14 cellular contexts compared by ENCODE assay signal in genomic region chr15:90991587-90992285, GRCh38. TPM values are rescaled to one million over a fixed set of nuclear protein-coding genes. Genes with fewer than 3 reads are reported as not detected.
DNase-seq lines count a peak whose midpoint lies in the region; ATAC-seq, FAIRE-seq and TF ChIP-seq lines count a peak whose summit lies in the region.
"Had no signal": no experiment of that assay in that cellular context is flagged by ENCODE, and none has a peak within 500 bp of the region (broad histone marks: within the 10 kb centered on the region; RNA-seq: fewer than 3 reads in every experiment).

No MANE protein-coding gene starts in this region.

- H3K79me2 ChIP-seq in astrocyte (ENCODE audit: insufficient read depth, low read length), result peaks cover 90% of the 10 kb centered on the region

- DNase-seq in activated naive CD4-positive, alpha-beta T cell treated with anti-CD3 and anti-CD28 coated beads, Interleukin-2, amount 10 ng/mL, durations not matched to agents 7 days and 5 days, result no peak
- DNase-seq in activated naive CD4-positive, alpha-beta T cell (lab: John Stamatoyannopoulos, UW), result no peak
- DNase-seq in KBM-7, result peak; percentile 16
- no peak for DNase-seq in astrocyte (ENCODE audit: low read depth)
- no peak for DNase-seq in osteocyte (ENCODE audit: extremely low spot score, unreplicated experiment)
- no peak for DNase-seq in mesenteric fat pad (ENCODE audit: low spot score)
- DNase-seq: central memory CD4-positive, alpha-beta T cell; MM.1S; NCI-H2227 treated with DMSO at 0.1 percent for 48 hours had no signal

- H3K4me1 Mint-ChIP-seq in activated naive CD4-positive, alpha-beta T cell treated with anti-CD3 and anti-CD28 coated beads, Interleukin-2, amount 10 ng/mL, durations not matched to agents 7 days and 5 days, result peaks cover 67% of the 10 kb centered on the region
- H3K4me1 Mint-ChIP-seq in astrocyte (ENCODE audit: low read depth, unreplicated experiment) (peaks cover 10% of the 10 kb centered on the region), osteocyte (ENCODE audit: unreplicated experiment) (peaks cover 48% of the 10 kb centered on the region)

- ATAC-seq in HG02623 (IDR thresholded peaks at IDR 0.05; ENCODE audit: unreplicated experiment), result no peak
- ATAC-seq in SK-N-SH treated with all-trans-retinoic acid at 6 μM for 48 hours, result no peak
- ATAC-seq: esophagus mucosa had no signal

- H2AFZ ChIP-seq in astrocyte (ENCODE audit: low read depth, low read length), result no peak overlapping the region

- in situ Hi-C loops in KBM-7 (cut with MboI; ENCODE audit: low pct_unique_long_range_greater_than_20kb, low sequenced_read_pairs), result no loop called here

- peaks cover 27% of the 10 kb centered on the region for H3K36me3 Mint-ChIP-seq in activated naive CD4-positive, alpha-beta T cell treated with anti-CD3 and anti-CD28 coated beads, Interleukin-2, amount 10 ng/mL, durations not matched to agents 7 days and 5 days
- no peaks in the 10 kb centered on the region for H3K36me3 Mint-ChIP-seq in astrocyte (ENCODE audit: low read depth, unreplicated experiment)
- H3K36me3 Mint-ChIP-seq in osteocyte (ENCODE audit: unreplicated experiment), result peaks cover 2% of the 10 kb centered on the region
- H3K36me3 Mint-ChIP-seq: memory B cell had no signal

- H3K4me3 Mint-ChIP-seq in activated naive CD4-positive, alpha-beta T cell treated with anti-CD3 and anti-CD28 coated beads, Interleukin-2, amount 10 ng/mL, durations not matched to agents 7 days and 5 days, result peak overlapping the region; percentile 21
- no peak overlapping the region for H3K4me3 Mint-ChIP-seq in astrocyte (ENCODE audit: unreplicated experiment)
- H3K4me3 Mint-ChIP-seq in osteocyte (ENCODE audit: unreplicated experiment), result peak overlapping the region; percentile 35
- H3K4me3 Mint-ChIP-seq: memory B cell had no signal

- peak overlapping the region; percentile 50 for H3K27ac Mint-ChIP-seq in activated naive CD4-positive, alpha-beta T cell treated with anti-CD3 and anti-CD28 coated beads, Interleukin-2, amount 10 ng/mL, durations not matched to agents 7 days and 5 days
- H3K27ac Mint-ChIP-seq in astrocyte (ENCODE audit: unreplicated experiment) (no peak overlapping the region), osteocyte (ENCODE audit: unreplicated experiment) (peak overlapping the region; percentile 83)
- H3K27ac Mint-ChIP-seq: memory B cell had no signal

- H3K27me3 ChIP-seq in astrocyte (ENCODE audit: insufficient read depth, low read length), result no peaks in the 10 kb centered on the region

- no peak for FAIRE-seq in astrocyte (lab: Jason Lieb, UNC)
- FAIRE-seq: G401.6 had no signal

- H3K4me1 ChIP-seq in astrocyte (ENCODE audit: insufficient read depth, low read length), result no peaks in the 10 kb centered on the region

- H4K20me1 ChIP-seq in astrocyte (ENCODE audit: insufficient read depth, low read length), result peaks cover 4% of the 10 kb centered on the region

- H3K4me3 ChIP-seq in astrocyte (ENCODE audit: insufficient read depth, low read depth, low read length), result no peak overlapping the region

- peak overlapping the region; percentile 49 for H3K4me2 ChIP-seq in astrocyte (ENCODE audit: low read length)

- TF ChIP-seq CTCF in astrocyte (IDR thresholded peaks at IDR 0.05; ENCODE audit: insufficient read depth, low read depth, low read length) (no peak), osteocyte (IDR thresholded peaks at IDR 0.05) (no peak)

- peaks cover 3% of the 10 kb centered on the region for H3K27me3 Mint-ChIP-seq in activated naive CD4-positive, alpha-beta T cell treated with anti-CD3 and anti-CD28 coated beads, Interleukin-2, amount 10 ng/mL, durations not matched to agents 7 days and 5 days
- no peaks in the 10 kb centered on the region for H3K27me3 Mint-ChIP-seq in astrocyte (ENCODE audit: low read depth, unreplicated experiment)
- H3K27me3 Mint-ChIP-seq in osteocyte (ENCODE audit: unreplicated experiment), result no peaks in the 10 kb centered on the region
- H3K27me3 Mint-ChIP-seq: memory B cell had no signal

- CTCF ChIA-PET in activated naive CD4-positive, alpha-beta T cell treated with anti-CD3 and anti-CD28 coated beads, Interleukin-2, amount 10 ng/mL, durations not matched to agents 7 days and 5 days (lab: Charles Lee), result no interaction called here

- H3K36me3 ChIP-seq in astrocyte (ENCODE audit: insufficient read depth, low read length), result no peaks in the 10 kb centered on the region

- no peak overlapping the region for H3K9ac ChIP-seq in astrocyte (ENCODE audit: low read length)

- no peaks in the 10 kb centered on the region for H3K9me3 ChIP-seq in astrocyte (ENCODE audit: insufficient read depth, low read depth, low read length)

- H3K9me3 Mint-ChIP-seq in activated naive CD4-positive, alpha-beta T cell treated with anti-CD3 and anti-CD28 coated beads, Interleukin-2, amount 10 ng/mL, durations not matched to agents 7 days and 5 days, result no peaks in the 10 kb centered on the region
- no peaks in the 10 kb centered on the region for H3K9me3 Mint-ChIP-seq in astrocyte (ENCODE audit: unreplicated experiment)
- H3K9me3 Mint-ChIP-seq in osteocyte (ENCODE audit: unreplicated experiment), result no peaks in the 10 kb centered on the region
- H3K9me3 Mint-ChIP-seq: memory B cell had no signal

- no peak overlapping the region for H3K27ac ChIP-seq in astrocyte (ENCODE audit: low read depth, low read length)

TF ChIP-seq in SK-N-SH treated with all-trans-retinoic acid at 6 μM for 48 hours, 23 proteins besides CTCF, POLR2A, EP300 and RAD21 (continues in another document):
- no peak for TF ChIP-seq ISL1 (CRISPR knock-in tag; IDR thresholded peaks at IDR 0.05)
- no peak for TF ChIP-seq RARB (CRISPR knock-in tag; IDR thresholded peaks at IDR 0.05)
- TF ChIP-seq ARNTL (CRISPR knock-in tag; IDR thresholded peaks at IDR 0.05; ENCODE audit: borderline replicate concordance, low read depth), result no peak
- TF ChIP-seq GLIS3 (CRISPR knock-in tag; IDR thresholded peaks at IDR 0.05), result no peak
- TF ChIP-seq SNAI2 (CRISPR knock-in tag; IDR thresholded peaks at IDR 0.05), result no peak
- no peak for TF ChIP-seq TCF4 (CRISPR knock-in tag; IDR thresholded peaks at IDR 0.05; ENCODE audit: borderline replicate concordance)
- TF ChIP-seq, protein P1, sequence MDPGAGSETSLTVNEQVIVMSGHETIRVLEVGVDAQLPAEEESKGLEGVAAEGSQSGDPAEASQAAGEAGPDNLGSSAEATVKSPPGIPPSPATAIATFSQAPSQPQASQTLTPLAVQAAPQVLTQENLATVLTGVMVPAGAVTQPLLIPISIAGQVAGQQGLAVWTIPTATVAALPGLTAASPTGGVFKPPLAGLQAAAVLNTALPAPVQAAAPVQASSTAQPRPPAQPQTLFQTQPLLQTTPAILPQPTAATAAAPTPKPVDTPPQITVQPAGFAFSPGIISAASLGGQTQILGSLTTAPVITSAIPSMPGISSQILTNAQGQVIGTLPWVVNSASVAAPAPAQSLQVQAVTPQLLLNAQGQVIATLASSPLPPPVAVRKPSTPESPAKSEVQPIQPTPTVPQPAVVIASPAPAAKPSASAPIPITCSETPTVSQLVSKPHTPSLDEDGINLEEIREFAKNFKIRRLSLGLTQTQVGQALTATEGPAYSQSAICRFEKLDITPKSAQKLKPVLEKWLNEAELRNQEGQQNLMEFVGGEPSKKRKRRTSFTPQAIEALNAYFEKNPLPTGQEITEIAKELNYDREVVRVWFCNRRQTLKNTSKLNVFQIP (CRISPR knock-in tag; IDR thresholded peaks at IDR 0.05; ENCODE audit: borderline replicate concordance, low read depth), result no peak
- no peak for TF ChIP-seq CSRNP3 (CRISPR knock-in tag; IDR thresholded peaks at IDR 0.05)
- no peak for TF ChIP-seq BACH2 (CRISPR knock-in tag; IDR thresholded peaks at IDR 0.05; ENCODE audit: borderline replicate concordance)
- no peak for TF ChIP-seq ZFP30 (CRISPR knock-in tag; IDR thresholded peaks at IDR 0.05)
- TF ChIP-seq ZFP3 (CRISPR knock-in tag; IDR thresholded peaks at IDR 0.05), result no peak
- TF ChIP-seq PPARA (CRISPR knock-in tag; IDR thresholded peaks at IDR 0.05; ENCODE audit: borderline replicate concordance), result no peak
- no peak for TF ChIP-seq ZNF8 (CRISPR knock-in tag; IDR thresholded peaks at IDR 0.05)
- TF ChIP-seq, protein P2, sequence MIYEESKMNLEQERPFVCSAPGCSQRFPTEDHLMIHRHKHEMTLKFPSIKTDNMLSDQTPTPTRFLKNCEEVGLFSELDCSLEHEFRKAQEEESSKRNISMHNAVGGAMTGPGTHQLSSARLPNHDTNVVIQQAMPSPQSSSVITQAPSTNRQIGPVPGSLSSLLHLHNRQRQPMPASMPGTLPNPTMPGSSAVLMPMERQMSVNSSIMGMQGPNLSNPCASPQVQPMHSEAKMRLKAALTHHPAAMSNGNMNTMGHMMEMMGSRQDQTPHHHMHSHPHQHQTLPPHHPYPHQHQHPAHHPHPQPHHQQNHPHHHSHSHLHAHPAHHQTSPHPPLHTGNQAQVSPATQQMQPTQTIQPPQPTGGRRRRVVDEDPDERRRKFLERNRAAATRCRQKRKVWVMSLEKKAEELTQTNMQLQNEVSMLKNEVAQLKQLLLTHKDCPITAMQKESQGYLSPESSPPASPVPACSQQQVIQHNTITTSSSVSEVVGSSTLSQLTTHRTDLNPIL (CRISPR knock-in tag; IDR thresholded peaks at IDR 0.05; ENCODE audit: low read depth), result no peak
- TF ChIP-seq OSR1 (CRISPR knock-in tag; IDR thresholded peaks at IDR 0.05), result no peak
- no peak for TF ChIP-seq CSDC2 (CRISPR knock-in tag; IDR thresholded peaks at IDR 0.05)
- no peak for TF ChIP-seq TOX (CRISPR knock-in tag; IDR thresholded peaks at IDR 0.05; ENCODE audit: borderline replicate concordance)

RNA-seq across cellular contexts. Expression of gene PRC1, which starts 2.6 kb away (rescaled TPM):
- total RNA-seq in astrocyte (8.1 and 11.8 TPM in 2 replicates), osteocyte (33.9 and 46.4 TPM in 2 replicates), mesenteric fat pad (3.8 TPM)

RNA-seq across cellular contexts. Expression of gene VPS33B, which starts 30.7 kb away (rescaled TPM):
- total RNA-seq in astrocyte (9.7 and 12.0 TPM in 2 replicates), osteocyte (12.8 and 13.7 TPM in 2 replicates), mesenteric fat pad (13.4 TPM)

RNA-seq across cellular contexts. Expression of gene RCCD1, which starts 37.1 kb away (rescaled TPM):
- total RNA-seq in astrocyte, result 6.5 and 6.8 TPM in 2 replicates
- 12.0 and 12.8 TPM in 2 replicates for total RNA-seq in osteocyte
- total RNA-seq in mesenteric fat pad, result 8.3 TPM

RNA-seq across cellular contexts. Expression of gene UNC45A, which starts 56.7 kb away (rescaled TPM):
- 56.2 and 56.6 TPM in 2 replicates for total RNA-seq in astrocyte
- 83.0 and 83.5 TPM in 2 replicates for total RNA-seq in osteocyte
- 52.9 TPM for total RNA-seq in mesenteric fat pad

RNA-seq across cellular contexts. Expression of gene HDDC3, which starts 59.4 kb away (rescaled TPM):
- 9.7 and 10.5 TPM in 2 replicates for total RNA-seq in astrocyte
- total RNA-seq in osteocyte, result 9.5 and 11.4 TPM in 2 replicates
- 17.1 TPM for total RNA-seq in mesenteric fat pad
